1 cellular context compared by ENCODE assay signal in genomic region chr10:80382989-80383388, GRCh38.
TF ChIP-seq lines count a peak whose summit lies in the region.

No MANE protein-coding gene starts in this region.

TF ChIP-seq in HepG2, 621 proteins besides CTCF, POLR2A, EP300 and RAD21 (continued from another document):
- no peak for TF ChIP-seq ZNF318 (CRISPR knock-in tag; IDR thresholded peaks at IDR 0.05)
- no peak for TF ChIP-seq ZNF83 (CRISPR knock-in tag; IDR thresholded peaks at IDR 0.05; ENCODE audit: borderline replicate concordance)
- no peak for TF ChIP-seq HNF4A (CRISPR knock-in tag; IDR thresholded peaks at IDR 0.05)
- 0 out of 2 replicates have a peak, but pooled peaks have one; percentile 13 for TF ChIP-seq THAP11 (CRISPR knock-in tag; IDR thresholded peaks at IDR 0.05)
- TF ChIP-seq NFYC (CRISPR knock-in tag; IDR thresholded peaks at IDR 0.05) = no peak
- no peak for TF ChIP-seq RXRB (CRISPR knock-in tag; IDR thresholded peaks at IDR 0.05; ENCODE audit: borderline replicate concordance)
- TF ChIP-seq STAG1 (CRISPR knock-in tag; IDR thresholded peaks at IDR 0.05) = peak; percentile 84
- no peak for TF ChIP-seq CHD4 (IDR thresholded peaks at IDR 0.05; ENCODE audit: borderline replicate concordance, low read length)
